20 cellular contexts compared by ENCODE assay signal in genomic region chr18:9608298-9608697, GRCh38. TPM values are rescaled to one million over a fixed set of nuclear protein-coding genes. Genes with fewer than 3 reads are reported as not detected.
DNase-seq lines count a peak whose midpoint lies in the region; ATAC-seq, FAIRE-seq and TF ChIP-seq lines count a peak whose summit lies in the region.
"Had no signal": no experiment of that assay in that cellular context is flagged by ENCODE, and none has a peak within 500 bp of the region (broad histone marks: within the 10 kb centered on the region; RNA-seq: fewer than 3 reads in every experiment).

No MANE protein-coding gene starts in this region.

- TF ChIP-seq CTCF in astrocyte (IDR thresholded peaks at IDR 0.05; ENCODE audit: insufficient read depth, low read depth, low read length) (no peak), keratinocyte (optimal IDR thresholded peaks at IDR 0.05 in 1 of 3, IDR thresholded peaks at IDR 0.05 in 1 of 3, conservative IDR thresholded peaks at IDR 0.05 in 1 of 3; ENCODE audit: extremely low read depth in 1 of 3, insufficient read depth in 2 of 3, low read length in 3 of 3) (no peak)

- peaks cover 6% of the 10 kb centered on the region for H3K36me3 ChIP-seq in astrocyte (ENCODE audit: insufficient read depth, low read length)
- H3K36me3 ChIP-seq in keratinocyte (ENCODE audit: control insufficient read depth in 2 of 2, extremely low read depth in 1 of 2, insufficient read depth in 2 of 2, low read length in 2 of 2): peaks cover 6 to 23% of the 10 kb centered on the region in 2 experiments
- H3K36me3 ChIP-seq: cardiac muscle cell had no signal

- peak overlapping the region; percentile 42 to 59 for H3K27ac Mint-ChIP-seq in stimulated activated naive CD8-positive, alpha-beta T cell treated with anti-CD3 and anti-CD28 coated beads, Interleukin-15, amount 100 ng/mL, for 72 hours
- H3K27ac Mint-ChIP-seq in astrocyte (ENCODE audit: unreplicated experiment): peak overlapping the region; percentile 38
- H3K27ac Mint-ChIP-seq: activated naive CD8-positive, alpha-beta T cell treated with anti-CD3 and anti-CD28 coated beads, Interleukin-2, amount 10 ng/mL, durations not matched to agents 7 days and 5 days; stimulated activated memory B cell treated with anti-CD40 and anti-IgM and Interleukin-4, amounts not matched to agents 10 μg/mL and 1 μg/mL and 100 μg/mL, for 72 hours had no signal

- H3K79me2 ChIP-seq in astrocyte (ENCODE audit: insufficient read depth, low read length): peaks cover 100% of the 10 kb centered on the region
- H3K79me2 ChIP-seq in keratinocyte (ENCODE audit: control insufficient read depth, insufficient read depth, low read length): peaks cover 100% of the 10 kb centered on the region

- H3K4me2 ChIP-seq in astrocyte (ENCODE audit: low read length): no peak overlapping the region
- peak overlapping the region; percentile 69 for H3K4me2 ChIP-seq in keratinocyte (ENCODE audit: control insufficient read depth, extremely low read depth, insufficient read depth, low read depth, low read length)

- H3K27me3 Mint-ChIP-seq in stimulated activated naive CD8-positive, alpha-beta T cell treated with anti-CD3 and anti-CD28 coated beads, Interleukin-15, amount 100 ng/mL, for 72 hours: no peaks in the 10 kb centered on the region
- H3K27me3 Mint-ChIP-seq in astrocyte (ENCODE audit: low read depth, unreplicated experiment): no peaks in the 10 kb centered on the region
- H3K27me3 Mint-ChIP-seq: activated naive CD8-positive, alpha-beta T cell treated with anti-CD3 and anti-CD28 coated beads, Interleukin-2, amount 10 ng/mL, durations not matched to agents 7 days and 5 days; stimulated activated memory B cell treated with anti-CD40 and anti-IgM and Interleukin-4, amounts not matched to agents 10 μg/mL and 1 μg/mL and 100 μg/mL, for 72 hours had no signal

- peaks cover 46% of the 10 kb centered on the region for H3K4me1 Mint-ChIP-seq in stimulated activated naive CD8-positive, alpha-beta T cell treated with anti-CD3 and anti-CD28 coated beads, Interleukin-15, amount 100 ng/mL, for 72 hours
- H3K4me1 Mint-ChIP-seq in astrocyte (ENCODE audit: low read depth, unreplicated experiment): peaks cover 33% of the 10 kb centered on the region

- FAIRE-seq in astrocyte (lab: Jason Lieb, UNC): no peak
- FAIRE-seq in keratinocyte (lab: Jason Lieb, UNC): no peak
- FAIRE-seq: frontal cortex had no signal

- no peak overlapping the region for H2AFZ ChIP-seq in astrocyte (ENCODE audit: low read depth, low read length)
- no peak overlapping the region for H2AFZ ChIP-seq in keratinocyte (ENCODE audit: control insufficient read depth, low read length)

- no peak for DNase-seq in stimulated activated naive CD8-positive, alpha-beta T cell treated with anti-CD3 and anti-CD28 coated beads, Interleukin-15, amount 100 ng/mL, for 72 hours
- DNase-seq in stimulated activated naive CD8-positive, alpha-beta T cell treated with anti-CD3 and anti-CD28 coated beads, Interleukin-15, Interleukin-2, amounts not matched to agents 100 U/mL and 50 U/mL, for 24 hours: no peak
- no peak for DNase-seq in astrocyte (ENCODE audit: low read depth)
- no peak for DNase-seq in keratinocyte (ENCODE audit: low read depth, low spot score)
- no peak for DNase-seq in AG08395 (ENCODE audit: low spot score)
- DNase-seq in cerebellar cortex (ENCODE audit: low spot score): no peak
- DNase-seq: activated naive CD8-positive, alpha-beta T cell treated with anti-CD3 and anti-CD28 coated beads, Interleukin-2, amount 10 ng/mL, durations not matched to agents 7 days and 5 days; COR-L47; effector memory CD4-positive, alpha-beta T cell; GOT3; left ventricle myocardium superior; NCI-H2029; NCI-H524; T1000; upper lobe of left lung had no signal

- no peak overlapping the region for H3K4me3 Mint-ChIP-seq in stimulated activated naive CD8-positive, alpha-beta T cell treated with anti-CD3 and anti-CD28 coated beads, Interleukin-15, amount 100 ng/mL, for 72 hours
- H3K4me3 Mint-ChIP-seq in astrocyte (ENCODE audit: unreplicated experiment): peak overlapping the region; percentile 30
- H3K4me3 Mint-ChIP-seq: activated naive CD8-positive, alpha-beta T cell treated with anti-CD3 and anti-CD28 coated beads, Interleukin-2, amount 10 ng/mL, durations not matched to agents 7 days and 5 days; stimulated activated memory B cell treated with anti-CD40 and anti-IgM and Interleukin-4, amounts not matched to agents 10 μg/mL and 1 μg/mL and 100 μg/mL, for 72 hours had no signal

- no peaks in the 10 kb centered on the region for H3K9me3 Mint-ChIP-seq in stimulated activated naive CD8-positive, alpha-beta T cell treated with anti-CD3 and anti-CD28 coated beads, Interleukin-15, amount 100 ng/mL, for 72 hours
- no peaks in the 10 kb centered on the region for H3K9me3 Mint-ChIP-seq in astrocyte (ENCODE audit: unreplicated experiment)
- H3K9me3 Mint-ChIP-seq: activated naive CD8-positive, alpha-beta T cell treated with anti-CD3 and anti-CD28 coated beads, Interleukin-2, amount 10 ng/mL, durations not matched to agents 7 days and 5 days; stimulated activated memory B cell treated with anti-CD40 and anti-IgM and Interleukin-4, amounts not matched to agents 10 μg/mL and 1 μg/mL and 100 μg/mL, for 72 hours had no signal

- H3K4me1 ChIP-seq in astrocyte (ENCODE audit: insufficient read depth, low read length) (peaks cover 11% of the 10 kb centered on the region), keratinocyte (ENCODE audit: control insufficient read depth, extremely low read depth, insufficient read depth, low read length) (peaks cover 55% of the 10 kb centered on the region)

- H3K9ac ChIP-seq in astrocyte (ENCODE audit: low read length): no peak overlapping the region
- H3K9ac ChIP-seq in keratinocyte (ENCODE audit: control insufficient read depth, extremely low read depth, insufficient read depth, low read length): no peak overlapping the region

- peaks cover 86% of the 10 kb centered on the region for H4K20me1 ChIP-seq in astrocyte (ENCODE audit: insufficient read depth, low read length)
- H4K20me1 ChIP-seq in keratinocyte (ENCODE audit: control insufficient read depth, extremely low read depth, insufficient read depth, low read length): peaks cover 33% of the 10 kb centered on the region

- H3K9me3 ChIP-seq in astrocyte (ENCODE audit: insufficient read depth, low read depth, low read length) (no peaks in the 10 kb centered on the region), keratinocyte (ENCODE audit: control insufficient read depth, low read depth, low read length) (no peaks in the 10 kb centered on the region)
- H3K9me3 ChIP-seq: upper lobe of left lung had no signal

- dilution Hi-C loops in keratinocyte (cut with MboI; ENCODE audit: extremely low pct_ligation_motif_present, low sequenced_read_pairs): no loop called here

- peaks cover 7% of the 10 kb centered on the region for H3K36me3 Mint-ChIP-seq in astrocyte (ENCODE audit: low read depth, unreplicated experiment)

- peaks cover 8% of the 10 kb centered on the region for H3K9me1 ChIP-seq in keratinocyte (ENCODE audit: control insufficient read depth, extremely low read depth, insufficient read depth, low read length)

- H3K27ac ChIP-seq in astrocyte (ENCODE audit: low read depth, low read length) (no peak overlapping the region), keratinocyte (ENCODE audit: control insufficient read depth, insufficient read depth, low read length) (no peak overlapping the region)
- H3K27ac ChIP-seq: cardiac muscle cell, upper lobe of left lung had no signal

- H3K4me3 ChIP-seq in astrocyte (ENCODE audit: insufficient read depth, low read depth, low read length): no peak overlapping the region
- no peak overlapping the region for H3K4me3 ChIP-seq in keratinocyte (ENCODE audit: control insufficient read depth in 2 of 3, extremely low read depth in 1 of 3, insufficient read depth in 2 of 3, low read depth in 1 of 3, low read length in 3 of 3)
- H3K4me3 ChIP-seq: cardiac muscle cell, upper lobe of left lung had no signal

- ATAC-seq in stimulated activated naive CD8-positive, alpha-beta T cell treated with anti-CD3 and anti-CD28 coated beads, Interleukin-15, amount 100 ng/mL, for 72 hours: no peak
- ATAC-seq in stimulated activated naive CD8-positive, alpha-beta T cell treated with anti-CD3 and anti-CD28 coated beads, Interleukin-15, Interleukin-2, amounts not matched to agents 100 U/mL and 50 U/mL, for 24 hours: no peak
- no peak for ATAC-seq in HG02588 (IDR thresholded peaks at IDR 0.05; ENCODE audit: unreplicated experiment)
- no peak for ATAC-seq in GM18870 (IDR thresholded peaks at IDR 0.05; ENCODE audit: unreplicated experiment)
- ATAC-seq: left ventricle myocardium superior; stimulated activated memory B cell treated with anti-CD40 and anti-IgM and Interleukin-4, amounts not matched to agents 10 μg/mL and 1 μg/mL and 100 μg/mL, for 72 hours had no signal

- H3K27me3 ChIP-seq in astrocyte (ENCODE audit: insufficient read depth, low read length) (no peaks in the 10 kb centered on the region), keratinocyte (ENCODE audit: control insufficient read depth, extremely low read depth, insufficient read depth, low read length) (no peaks in the 10 kb centered on the region)
- H3K27me3 ChIP-seq: cardiac muscle cell, upper lobe of left lung had no signal

RNA-seq across cellular contexts. Expression of gene PPP4R1, which starts 6.1 kb away (rescaled TPM):
- total RNA-seq in astrocyte: 131 and 132 TPM in 2 replicates
- polyA plus RNA-seq in keratinocyte: 200 to 221 TPM (median 209 TPM) in 3 replicates
- polyA plus RNA-seq in keratinocyte (2011; ENCODE audit: low read depth): 101 TPM
- polyA plus RNA-seq in keratinocyte (2011; cell fraction: cytosol; rRNA removed): 119 and 143 TPM in 2 replicates
- 275 and 293 TPM in 2 replicates for polyA plus RNA-seq in keratinocyte (2011; cell fraction: nucleus; rRNA removed)
- polyA plus RNA-seq in keratinocyte (2012; ENCODE audit: low replicate concordance): 83.8 and 102 TPM in 2 replicates
- 216 to 410 TPM (median 387 TPM) in 3 replicates for polyA minus RNA-seq in keratinocyte
- 124 TPM for polyA minus RNA-seq in keratinocyte (2011; cell fraction: cytosol; rRNA and poly(A)+ RNA removed)
- polyA minus RNA-seq in keratinocyte (2011; cell fraction: nucleus; rRNA and poly(A)+ RNA removed): 142 and 262 TPM in 2 replicates
